ENCODE assay signal across 11 cellular contexts in genomic region chr6:163001341-163001740, GRCh38.
DNase-seq lines count a peak whose midpoint lies in the region; ATAC-seq, FAIRE-seq and TF ChIP-seq lines count a peak whose summit lies in the region.
"Had no signal": no experiment of that assay in that cellular context is flagged by ENCODE, and none has a peak within 500 bp of the region (broad histone marks: within the 10 kb centered on the region; RNA-seq: fewer than 3 reads in every experiment).

No MANE protein-coding gene starts in this region.

- TF ChIP-seq CTCF in nephron progenitor cell (IDR thresholded peaks at IDR 0.05), result no peak

- ATAC-seq in GM18870 (IDR thresholded peaks at IDR 0.05; ENCODE audit: unreplicated experiment), result peak; percentile 99
- peak; percentile 99 for ATAC-seq in GM21717 (IDR thresholded peaks at IDR 0.05; ENCODE audit: unreplicated experiment)
- peak; percentile 91 for ATAC-seq in HG03354 (IDR thresholded peaks at IDR 0.05; ENCODE audit: poor library complexity, severe bottlenecking, unreplicated experiment)
- ATAC-seq in esophagus mucosa, result peak; percentile 30

- H3K27ac Mint-ChIP-seq in nephron progenitor cell, result no peak overlapping the region
- H3K27ac Mint-ChIP-seq: activated naive CD4-positive, alpha-beta T cell treated with anti-CD3 and anti-CD28 coated beads, Interleukin-2, amount 50 U/mL, for 72 hours had no signal

- no peak overlapping the region for H3K4me3 Mint-ChIP-seq in nephron progenitor cell

- no peak for DNase-seq in NCI-H748 (lab: John Stamatoyannopoulos, UW; ENCODE audit: unreplicated experiment)
- DNase-seq in nephron progenitor cell, result no peak
- DNase-seq in midbrain (lab: John Stamatoyannopoulos, UW), result no peak
- no peak for DNase-seq in frontal cortex (ENCODE audit: low spot score in 2 of 2)
- DNase-seq: DMS79 treated with DMSO at 0.1 percent for 48 hours, NCI-H2227 treated with DMSO at 0.1 percent for 48 hours had no signal

- H3K36me3 Mint-ChIP-seq in nephron progenitor cell (ENCODE audit: low read depth), result no peaks in the 10 kb centered on the region

- H3K4me1 Mint-ChIP-seq in nephron progenitor cell, result no peaks in the 10 kb centered on the region

- no peaks in the 10 kb centered on the region for H3K27me3 Mint-ChIP-seq in nephron progenitor cell (ENCODE audit: low read depth, poor library complexity)

- H3K9me3 Mint-ChIP-seq in nephron progenitor cell, result no peaks in the 10 kb centered on the region

- no peak for FAIRE-seq in frontal cortex (lab: Jason Lieb, UNC)

Comparison
In these comparisons a context has a peak if more than half of its experiments do, and no peak if none do; other contexts are left out.
1. ATAC-seq: peak in every context shown above with its lines; median percentile 99 in GM18870; 99 in GM21717; 91 in HG03354; 30 in esophagus mucosa.